ENCODE assay signal across 8 cellular contexts in the genomic region with DNA sequence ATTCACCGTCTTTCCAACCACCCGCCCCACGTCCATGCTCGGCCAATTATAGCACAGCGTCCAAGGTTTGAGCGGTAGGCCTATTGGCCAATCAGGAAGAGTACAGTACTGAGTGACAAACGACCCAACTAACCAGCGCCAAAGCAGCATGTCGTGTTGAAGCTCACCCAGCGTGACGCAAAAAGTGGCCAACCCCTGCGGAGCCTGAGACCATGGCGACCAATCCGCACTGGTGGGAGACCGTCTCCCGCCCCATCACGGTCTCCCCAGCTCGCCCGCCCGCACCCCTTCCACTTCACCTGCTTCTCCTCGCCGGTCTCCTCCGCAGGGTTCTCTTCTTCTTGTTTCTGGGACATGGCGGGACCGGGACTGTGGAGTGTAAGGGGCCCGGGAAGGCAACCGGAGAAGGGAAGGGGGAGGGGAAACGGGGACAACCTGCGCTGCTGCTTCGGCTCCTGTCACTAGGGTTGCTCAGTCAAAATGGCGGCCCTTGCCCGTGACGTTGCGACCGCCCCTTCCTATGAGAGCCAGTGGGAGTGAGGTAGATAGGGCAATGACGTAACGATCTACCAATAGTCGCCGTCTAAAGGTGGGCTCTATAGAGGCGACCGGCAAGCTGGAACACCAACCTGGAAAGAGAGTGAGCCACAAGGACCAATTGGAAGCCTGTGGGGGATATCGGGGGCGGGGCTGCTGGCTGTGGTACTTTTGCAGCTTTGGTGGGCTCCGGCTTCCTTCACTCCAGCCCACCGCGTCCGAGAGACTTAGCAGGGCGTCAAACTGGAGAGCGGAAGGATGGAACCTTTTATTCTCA. TPM values are rescaled to one million over a fixed set of nuclear protein-coding genes. Genes with fewer than 3 reads are reported as not detected.
DNase-seq lines count a peak whose midpoint lies in the region; ATAC-seq, FAIRE-seq and TF ChIP-seq lines count a peak whose summit lies in the region.

A gene with protein sequence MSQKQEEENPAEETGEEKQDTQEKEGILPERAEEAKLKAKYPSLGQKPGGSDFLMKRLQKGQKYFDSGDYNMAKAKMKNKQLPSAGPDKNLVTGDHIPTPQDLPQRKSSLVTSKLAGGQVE (minus strand): TSS at position 498 of the 814 bp plus-strand sequence. CDS start 142 bp downstream, at position 356.

- TF ChIP-seq CTCF in body of pancreas (IDR thresholded peaks at IDR 0.05), result peak in 1 of 7 experiments; percentile 27

- peak; percentile 95 for FAIRE-seq in A204.1 (lab: Jason Lieb, UNC)
- peak; percentile 98 for FAIRE-seq in TTC549 (lab: Jason Lieb, UNC)

- H3K36me3 ChIP-seq in body of pancreas (replicated peaks in 1 of 2; ENCODE audit: insufficient read depth in 1 of 2, low read depth in 2 of 2), result peaks cover 0 to 12% of the 10 kb centered on the region in 2 donors

- intact Hi-C loops in body of pancreas (cut with DNase I), result no loop called here
- intact Hi-C loops in sciatic nerve (cut with DNase I), result no loop called here

- peak; percentile 81 for ATAC-seq in GM18858 (IDR thresholded peaks at IDR 0.05; ENCODE audit: unreplicated experiment)
- peak; percentile 91 for ATAC-seq in HG03066 (IDR thresholded peaks at IDR 0.05; ENCODE audit: low read depth, unreplicated experiment)
- peak; percentile 93 for ATAC-seq in body of pancreas
- peak; percentile 98 for ATAC-seq in sciatic nerve

- no peaks in the 10 kb centered on the region for H3K27me3 ChIP-seq in body of pancreas

- peak within 1 kb of the TSS; percentile 97 to 99 (median 98) for H3K27ac ChIP-seq in body of pancreas

- H3K4me1 ChIP-seq in body of pancreas, result peaks cover 27% of the 10 kb centered on the region

- H3K4me3 ChIP-seq in body of pancreas, result peak within 1 kb of the TSS; percentile 49 to 57

- WGBS in body of pancreas, 2 donors, result 1% methylated on average over 47 to 49 of the region's 49 CpGs

- peak; percentile 99 for DNase-seq in NCI-H2107 treated with DMSO at 0.1 percent for 48 hours (lab: John Stamatoyannopoulos, UW; ENCODE audit: unreplicated experiment)
- DNase-seq in body of pancreas, result peak; percentile 97 to 99 (median 98)
- DNase-seq in iPS DF 19.7 (ENCODE audit: low read depth, low spot score), result peak; percentile 100
- DNase-seq in sciatic nerve (ENCODE audit: low spot score), result peak; percentile 97

- peak; percentile 88 to 97 (median 95) for TF ChIP-seq POLR2A in body of pancreas (IDR thresholded peaks at IDR 0.05)

- H3K9me3 ChIP-seq in body of pancreas, result no peaks in the 10 kb centered on the region

RNA-seq across cellular contexts. Expression of the gene that starts here (rescaled TPM):
- total RNA-seq in body of pancreas (100 to 1,000 TPM in 1 of 2 donors, 10 to 100 TPM in 1; 64.6 to 203 TPM), sciatic nerve (144 TPM)

Comparison
In these comparisons a context has a peak if more than half of its experiments do, and no peak if none do; other contexts are left out.
1. Peak in every context shown above with its lines: DNase-seq, ATAC-seq, H3K4me3 ChIP-seq and H3K27ac ChIP-seq.